ENCODE assay signal across 22 cellular contexts in genomic region chr10:58925381-58925780, GRCh38.
"Had no signal": no experiment of that assay in that cellular context is flagged by ENCODE, and none has a peak within 500 bp of the region (broad histone marks: within the 10 kb centered on the region; RNA-seq: fewer than 3 reads in every experiment).

No MANE protein-coding gene starts in this region.

- DNase-seq: colonic mucosa; cortex of kidney; effector CD8-positive, alpha-beta T cell; effector memory CD8-positive, alpha-beta T cell; endodermal cell; esophagus squamous epithelium; foreskin fibroblast; glutamatergic neuron; head of caudate nucleus; heart right ventricle; hippocampal formation; left cardiac atrium; left ventricle myocardium superior; lower lobe of right lung; mesendoderm; mucosa of descending colon; naive B cell; naive thymus-derived CD8-positive, alpha-beta T cell had no signal

- H3K9me3 ChIP-seq: colonic mucosa, esophagus squamous epithelium, left lung, lower lobe of right lung, mucosa of descending colon had no signal

- H3K27ac ChIP-seq: colonic mucosa, esophagus squamous epithelium, heart right ventricle, left lung, lower lobe of right lung had no signal

- H3K36me3 Mint-ChIP-seq: memory B cell, mesothelial cell of epicardium, naive B cell had no signal

- H3K4me3 ChIP-seq: colonic mucosa, esophagus squamous epithelium, heart right ventricle, left lung, lower lobe of right lung, mucosa of descending colon had no signal

- H3K27me3 Mint-ChIP-seq: dendritic cell treated with granulocyte-macrophage colony-stimulating factor and Interleukin-4, amounts not matched to agents 40 ng/mL and 50 ng/mL, for 4 days; effector memory CD8-positive, alpha-beta T cell; memory B cell had no signal

- H3K27me3 ChIP-seq: colonic mucosa, esophagus squamous epithelium, heart right ventricle, left lung had no signal

- H3K4me1 ChIP-seq: colonic mucosa, left lung had no signal

- H3K36me3 ChIP-seq: colonic mucosa, esophagus squamous epithelium, heart right ventricle, left lung, lower lobe of right lung had no signal

- H3K4me1 Mint-ChIP-seq: memory B cell; naive B cell; naive thymus-derived CD8-positive, alpha-beta T cell had no signal

- H3K9me3 Mint-ChIP-seq: endodermal cell had no signal

- ATAC-seq: effector memory CD8-positive, alpha-beta T cell; heart right ventricle; left cardiac atrium; left lung; left ventricle myocardium superior; lower lobe of right lung; mucosa of descending colon; naive thymus-derived CD8-positive, alpha-beta T cell had no signal

- H3K4me3 Mint-ChIP-seq: dendritic cell treated with granulocyte-macrophage colony-stimulating factor and Interleukin-4, amounts not matched to agents 40 ng/mL and 50 ng/mL, for 4 days; effector memory CD8-positive, alpha-beta T cell; endodermal cell; memory B cell; mesothelial cell of epicardium; naive B cell; naive thymus-derived CD8-positive, alpha-beta T cell had no signal

- H3K27ac Mint-ChIP-seq: dendritic cell treated with granulocyte-macrophage colony-stimulating factor and Interleukin-4, amounts not matched to agents 40 ng/mL and 50 ng/mL, for 4 days; effector memory CD8-positive, alpha-beta T cell; endodermal cell; memory B cell; mesothelial cell of epicardium; naive B cell; naive thymus-derived CD8-positive, alpha-beta T cell had no signal
